In the genomic region with DNA sequence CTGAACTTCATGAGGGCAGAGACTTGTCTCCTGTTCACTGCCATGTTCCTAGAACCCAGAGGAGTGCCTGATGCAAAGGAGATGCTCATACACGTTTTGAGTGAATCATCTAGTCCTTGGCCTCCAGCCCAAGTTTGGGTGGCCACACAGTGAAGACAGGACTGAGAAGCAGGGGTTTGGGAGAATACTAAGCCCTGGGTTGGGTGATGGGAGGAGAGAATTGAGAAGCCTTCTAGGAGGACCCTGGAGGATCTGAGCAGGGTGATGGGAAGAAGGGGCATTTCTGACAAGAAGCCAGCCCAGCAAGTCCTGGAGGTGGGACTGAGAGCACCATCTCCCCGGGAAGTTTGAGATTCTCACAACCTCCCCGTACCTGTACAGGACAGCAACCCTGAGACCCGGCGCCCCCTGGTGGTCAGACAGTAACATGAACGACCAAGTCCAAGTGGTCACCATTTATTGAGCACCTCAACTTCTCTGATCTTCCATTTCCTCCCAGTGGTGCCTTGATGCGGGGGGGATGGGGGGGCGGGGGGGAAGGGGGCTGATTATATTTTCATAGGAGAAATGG, we compare ENCODE assay signal across 8 cellular contexts. TPM values are rescaled to one million over a fixed set of nuclear protein-coding genes. Genes with fewer than 3 reads are reported as not detected.
A peak's percentile ranks its signal among the peaks of the same experiment; 100 is the strongest.
DNase-seq lines count a peak whose midpoint lies in the region; ATAC-seq and TF ChIP-seq lines count a peak whose summit lies in the region.

No MANE protein-coding gene starts in this region.

- peaks cover 37% of the 10 kb centered on the region for H4K20me1 ChIP-seq in Karpas-422 (ENCODE audit: insufficient read depth, low read depth, low read length)
- H4K20me1 ChIP-seq in smooth muscle cell (ENCODE audit: low read depth): peaks cover 61% of the 10 kb centered on the region

- intact Hi-C loops in right cardiac atrium (cut with DNase I): loop anchor here (5.0 to 10.0 kb wide), 4 partner anchors 75 to 172 kb away; a partner anchor contains a TSS

- 14% methylated on average over 8 of the region's 8 CpGs for WGBS in right cardiac atrium
- 32% methylated on average over 4 of the region's 8 CpGs for WGBS in smooth muscle cell (ENCODE audit: low lambda C conversion rate)

- peak; percentile 51 for DNase-seq in DMS153 treated with DMSO at 0.1 percent for 48 hours (lab: John Stamatoyannopoulos, UW; ENCODE audit: unreplicated experiment)
- DNase-seq in Karpas-422: peak; percentile 84
- DNase-seq in anterior cingulate cortex (lab: John Stamatoyannopoulos, UW): peak in 35 of 58 donors; percentile 0 to 69 (median 15)
- peak; percentile 58 to 82 (median 80) for DNase-seq in right cardiac atrium
- no peak for DNase-seq in smooth muscle cell (lab: John Stamatoyannopoulos, UW; ENCODE audit: unreplicated experiment)

- H3K79me2 ChIP-seq in Karpas-422 (ENCODE audit: low read length): peaks cover 1% of the 10 kb centered on the region; the same call in 1 of the 2 replicates
- H3K79me2 ChIP-seq in smooth muscle cell (ENCODE audit: low read depth): no peaks in the 10 kb centered on the region

- H3K36me3 ChIP-seq in Karpas-422 (ENCODE audit: insufficient read depth, low read length): peaks cover 4% of the 10 kb centered on the region; the same call in 1 of the 2 replicates
- no peaks in the 10 kb centered on the region for H3K36me3 ChIP-seq in smooth muscle cell (ENCODE audit: low read depth)

- H3K9me2 ChIP-seq in Karpas-422 (replicated peaks; ENCODE audit: insufficient read depth, low read length): no peaks in the 10 kb centered on the region

- no peaks in the 10 kb centered on the region for H3K27me3 Mint-ChIP-seq in T-helper 1 cell treated with Interleukin-12 subunit alpha and Interleukin-12 subunit beta and Interleukin-4 antibody, amounts not matched to agents 30 μg/mL and 1 μg/mL, for 36 hours (ENCODE audit: low read depth)

- H3K4me1 ChIP-seq in Karpas-422 (ENCODE audit: low read length) (no peaks in the 10 kb centered on the region), right cardiac atrium (ENCODE audit: control insufficient read depth, insufficient read depth, low read length) (peaks cover under 1% of the 10 kb centered on the region), smooth muscle cell (ENCODE audit: low read depth) (no peaks in the 10 kb centered on the region)

- H3F3A ChIP-seq in smooth muscle cell (ENCODE audit: low read depth): peaks cover 3% of the 10 kb centered on the region

- peaks cover 11% of the 10 kb centered on the region for H3K36me3 Mint-ChIP-seq in T-helper 1 cell treated with Interleukin-12 subunit alpha and Interleukin-12 subunit beta and Interleukin-4 antibody, amounts not matched to agents 30 μg/mL and 1 μg/mL, for 36 hours (ENCODE audit: low read depth)

- H2AFZ ChIP-seq in Karpas-422 (ENCODE audit: low read length) (no peak overlapping the region), smooth muscle cell (ENCODE audit: low read depth) (no peak overlapping the region)

- H3K9ac ChIP-seq in Karpas-422 (ENCODE audit: low read length) (no peak overlapping the region), smooth muscle cell (ENCODE audit: low read depth) (no peak overlapping the region)

- H3K9me3 ChIP-seq in Karpas-422 (ENCODE audit: low read length): no peaks in the 10 kb centered on the region
- H3K9me3 ChIP-seq in right cardiac atrium (ENCODE audit: control insufficient read depth, low read length): no peaks in the 10 kb centered on the region
- H3K9me3 ChIP-seq in smooth muscle cell (replicated peaks; ENCODE audit: low read depth): no peaks in the 10 kb centered on the region

- ATAC-seq in right cardiac atrium (peak; percentile 28 to 43), HG03135 (IDR thresholded peaks at IDR 0.05; ENCODE audit: unreplicated experiment) (no peak), GM18907 (IDR thresholded peaks at IDR 0.05; ENCODE audit: unreplicated experiment) (no peak)

- H3K4me3 ChIP-seq in Karpas-422 (ENCODE audit: low read length) (no peak overlapping the region), right cardiac atrium (ENCODE audit: low read length) (no peak overlapping the region), smooth muscle cell (no peak overlapping the region)

- TF ChIP-seq CTCF in smooth muscle cell (IDR thresholded peaks at IDR 0.05; ENCODE audit: borderline replicate concordance, insufficient read depth, poor library complexity, severe bottlenecking): peak; percentile 66

- H3K4me2 ChIP-seq in Karpas-422 (ENCODE audit: low read depth, low read length, poor library complexity, severe bottlenecking): no peak overlapping the region
- H3K4me2 ChIP-seq in smooth muscle cell: no peak overlapping the region

- peaks cover 10% of the 10 kb centered on the region for H3K4me1 Mint-ChIP-seq in T-helper 1 cell treated with Interleukin-12 subunit alpha and Interleukin-12 subunit beta and Interleukin-4 antibody, amounts not matched to agents 30 μg/mL and 1 μg/mL, for 36 hours (ENCODE audit: low read depth)

- H3K27me3 ChIP-seq in Karpas-422 (ENCODE audit: low read length): no peaks in the 10 kb centered on the region
- no peaks in the 10 kb centered on the region for H3K27me3 ChIP-seq in right cardiac atrium (ENCODE audit: control insufficient read depth, insufficient read depth)
- H3K27me3 ChIP-seq in smooth muscle cell (ENCODE audit: low read depth): no peaks in the 10 kb centered on the region

- H3K27ac Mint-ChIP-seq in T-helper 1 cell treated with Interleukin-12 subunit alpha and Interleukin-12 subunit beta and Interleukin-4 antibody, amounts not matched to agents 30 μg/mL and 1 μg/mL, for 36 hours: peak overlapping the region; percentile 28

- no peak overlapping the region for H3K4me3 Mint-ChIP-seq in T-helper 1 cell treated with Interleukin-12 subunit alpha and Interleukin-12 subunit beta and Interleukin-4 antibody, amounts not matched to agents 30 μg/mL and 1 μg/mL, for 36 hours

- no peaks in the 10 kb centered on the region for H3K9me3 Mint-ChIP-seq in T-helper 1 cell treated with Interleukin-12 subunit alpha and Interleukin-12 subunit beta and Interleukin-4 antibody, amounts not matched to agents 30 μg/mL and 1 μg/mL, for 36 hours

- H3K27ac ChIP-seq in Karpas-422 (ENCODE audit: low read length) (no peak overlapping the region), right cardiac atrium (ENCODE audit: low read length) (no peak overlapping the region), smooth muscle cell (ENCODE audit: low read depth) (no peak overlapping the region)

RNA-seq across cellular contexts. Expression of a gene that starts 11.0 kb away (rescaled TPM):
- 3.2 and 25.5 TPM in 2 replicates for total RNA-seq in Karpas-422 (2014; rRNA removed; shearing (Covaris generic); ENCODE audit: low replicate concordance)
- total RNA-seq in right cardiac atrium (1 to 10 TPM; 4.2 to 5.3 (median 4.4) TPM), smooth muscle cell (4.7 and 5.1 TPM in 2 replicates)
- polyA plus RNA-seq in right cardiac atrium (2.0 TPM), smooth muscle cell (9.8 and 11.2 TPM in 2 replicates)

RNA-seq across cellular contexts. Expression of a gene that starts 14.6 kb away (rescaled TPM):
- 0.48 TPM in 1 of 2 replicates, not detected in the other for total RNA-seq in Karpas-422 (2014; rRNA removed; shearing (Covaris generic); ENCODE audit: low replicate concordance)
- total RNA-seq in right cardiac atrium: 1 to 10 TPM in 1 of 4 donors, under 1 TPM in 1, not detected in 2; 0.31 to 1.0 TPM
- not detected for polyA plus RNA-seq in right cardiac atrium
- 5.5 and 12.3 TPM in 2 replicates for total RNA-seq in smooth muscle cell
- polyA plus RNA-seq in smooth muscle cell: 2.0 and 7.7 TPM in 2 replicates

RNA-seq across cellular contexts. Expression of a gene that starts 27.5 kb away (rescaled TPM):
- 0.14 TPM in 1 of 2 replicates, not detected in the other for total RNA-seq in Karpas-422 (2014; rRNA removed; shearing (Covaris generic); ENCODE audit: low replicate concordance)
- 1 to 10 TPM; 2.9 to 6.0 (median 4.7) TPM for total RNA-seq in right cardiac atrium
- 1.2 TPM for polyA plus RNA-seq in right cardiac atrium
- not detected in 2 replicates for total RNA-seq in smooth muscle cell
- not detected in 2 replicates for polyA plus RNA-seq in smooth muscle cell

RNA-seq across cellular contexts. Expression of a gene that starts 32.4 kb away (rescaled TPM):
- total RNA-seq in Karpas-422 (2014; rRNA removed; shearing (Covaris generic); ENCODE audit: low replicate concordance): not detected in 2 replicates
- total RNA-seq in right cardiac atrium (not detected), smooth muscle cell (0.72 and 1.6 TPM in 2 replicates)
- polyA plus RNA-seq in right cardiac atrium (0.20 TPM), smooth muscle cell (0.19 and 1.3 TPM in 2 replicates)

RNA-seq across cellular contexts. Expression of a gene that starts 44.9 kb away (rescaled TPM):
- total RNA-seq in Karpas-422 (2014; rRNA removed; shearing (Covaris generic); ENCODE audit: low replicate concordance): not detected in 2 replicates
- total RNA-seq in right cardiac atrium (1 to 10 TPM; 1.3 to 2.4 (median 2.0) TPM), smooth muscle cell (not detected in 2 replicates)
- polyA plus RNA-seq in right cardiac atrium (0.59 TPM), smooth muscle cell (not detected in 2 replicates)

Comparison
In these comparisons a context has a peak if more than half of its experiments do, and no peak if none do; other contexts are left out.
1. ATAC-seq: peak in right cardiac atrium (2 of 2); none in HG03135 (single experiment) and GM18907 (single experiment).